Comparison of ENCODE assay signal across 10 cellular contexts in the genomic region with DNA sequence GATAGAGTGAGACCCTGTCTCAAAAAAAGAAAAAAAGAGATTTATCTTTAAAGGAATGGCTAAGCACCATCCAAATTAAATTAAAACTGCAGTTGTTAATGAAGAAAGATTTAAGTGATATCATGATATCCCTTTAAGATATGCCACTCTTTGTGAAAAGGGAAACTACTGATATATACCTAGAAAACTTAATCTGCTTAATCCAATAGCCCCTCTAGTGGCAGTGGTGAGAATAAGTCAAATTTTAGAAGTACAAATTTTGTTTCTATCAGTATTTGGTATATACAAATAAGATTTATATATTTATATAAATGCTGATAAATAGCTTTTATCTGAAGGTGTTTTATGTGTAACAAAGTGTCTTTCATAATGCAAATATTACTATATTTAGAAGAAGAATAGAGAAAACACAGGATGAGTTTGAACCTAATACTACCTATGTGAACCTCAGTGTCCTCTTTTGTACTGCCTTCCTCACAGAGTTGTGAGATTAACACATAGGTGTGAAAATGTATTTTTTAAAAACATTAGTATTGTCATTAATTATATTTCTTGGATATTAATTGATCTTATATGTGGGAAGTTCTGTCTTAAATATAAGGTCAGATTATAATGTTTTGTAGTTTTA. TPM values are rescaled to one million over a fixed set of nuclear protein-coding genes. Genes with fewer than 3 reads are reported as not detected.
DNase-seq lines count a peak whose midpoint lies in the region; FAIRE-seq and TF ChIP-seq lines count a peak whose summit lies in the region.
"Had no signal": no experiment of that assay in that cellular context is flagged by ENCODE, and none has a peak within 500 bp of the region (broad histone marks: within the 10 kb centered on the region; RNA-seq: fewer than 3 reads in every experiment).

No MANE protein-coding gene starts in this region.

- H3K27me3 ChIP-seq in BJ (ENCODE audit: control insufficient read depth, insufficient read depth, low read length), result no peaks in the 10 kb centered on the region

- H3K27ac ChIP-seq in VCaP, result no peak overlapping the region
- H3K27ac ChIP-seq in kidney (ENCODE audit: low read depth in 2 of 2, low read length in 2 of 2), result no peak overlapping the region

- FAIRE-seq in kidney (lab: Jason Lieb, UNC), result peak; percentile 70

- H3K4me3 ChIP-seq in BJ (ENCODE audit: low read depth, low read length) (no peak overlapping the region), HFF-Myc (replicated peaks; ENCODE audit: low read depth, low read length) (no peak overlapping the region), kidney (ENCODE audit: low read length in 2 of 2) (no peak overlapping the region)

- H3K4me1 ChIP-seq in kidney (ENCODE audit: control insufficient read depth in 1 of 2, insufficient read depth in 1 of 2, low read depth in 1 of 2, low read length in 2 of 2), result no peaks in the 10 kb centered on the region

- DNase-seq in BJ (ENCODE audit: low read depth), result no peak
- DNase-seq in HFF-Myc (ENCODE audit: extremely low read depth, low read depth), result no peak
- no peak for DNase-seq in kidney
- no peak for DNase-seq in mucosa of gallbladder (ENCODE audit: low spot score)
- no peak for DNase-seq in activated naive CD4-positive, alpha-beta T cell (lab: John Stamatoyannopoulos, UW)
- no peak for DNase-seq in NCI-H1105 (lab: John Stamatoyannopoulos, UW)
- no peak for DNase-seq in NCI-H2227 (lab: John Stamatoyannopoulos, UW; ENCODE audit: unreplicated experiment)
- DNase-seq: activated gamma-delta T cell treated with Interleukin-2 at 50 U/mL for 16 hours had no signal

- POLR2A ChIA-PET in BJ (lab: Charles Lee), result no interaction called here

- no peaks in the 10 kb centered on the region for H3K9me3 ChIP-seq in kidney (ENCODE audit: control insufficient read depth in 1 of 2, low read length in 2 of 2)

- peak; percentile 53 for TF ChIP-seq CTCF in BJ (IDR thresholded peaks at IDR 0.05; ENCODE audit: insufficient read depth, low read depth, low read length)
- peak; percentile 50 for TF ChIP-seq CTCF in HFF-Myc (IDR thresholded peaks at IDR 0.05; ENCODE audit: low read depth, low read length, missing control alignments)
- TF ChIP-seq CTCF in VCaP (conservative IDR thresholded peaks at IDR 0.05), result peak; percentile 72
- TF ChIP-seq CTCF in kidney (IDR thresholded peaks at IDR 0.05; ENCODE audit: borderline replicate concordance, extremely low read depth, insufficient read depth), result no peak

- H3K36me3 ChIP-seq in BJ (ENCODE audit: control insufficient read depth, insufficient read depth, low read length) (no peaks in the 10 kb centered on the region), kidney (ENCODE audit: control insufficient read depth in 1 of 2, insufficient read depth in 2 of 2, low read length in 2 of 2) (no peaks in the 10 kb centered on the region)

- CTCF ChIA-PET in BJ (lab: Yijun Ruan, JAX), result interaction anchor here (0.8 to 1.4 kb wide), 4 partner anchors 9 to 287 kb away, joined by 3 to 5 read pairs (median 4); no protein-coding TSS in a partner anchor

- H3K9ac ChIP-seq in kidney (ENCODE audit: low read length in 2 of 2), result no peak overlapping the region

- intact Hi-C loops in kidney (cut with DNase I), result no loop called here

RNA-seq across cellular contexts. Expression of gene GARIN2, which starts 51.4 kb away (rescaled TPM):
- polyA plus RNA-seq in BJ (2011; rRNA removed) (not detected in 2 replicates), kidney (ENCODE audit: insufficient read depth, low read depth, low replicate concordance) (0.67 TPM)
- 0.24 TPM in 1 of 2 replicates, not detected in the other for polyA minus RNA-seq in BJ (2011; rRNA and poly(A)+ RNA removed)
- total RNA-seq in kidney (0.28 TPM), mucosa of gallbladder (0.17 TPM)
- total RNA-seq: naive thymus-derived CD4-positive, alpha-beta T cell had no signal
- polyA plus RNA-seq: naive thymus-derived CD4-positive, alpha-beta T cell had no signal
